In the genomic region with DNA sequence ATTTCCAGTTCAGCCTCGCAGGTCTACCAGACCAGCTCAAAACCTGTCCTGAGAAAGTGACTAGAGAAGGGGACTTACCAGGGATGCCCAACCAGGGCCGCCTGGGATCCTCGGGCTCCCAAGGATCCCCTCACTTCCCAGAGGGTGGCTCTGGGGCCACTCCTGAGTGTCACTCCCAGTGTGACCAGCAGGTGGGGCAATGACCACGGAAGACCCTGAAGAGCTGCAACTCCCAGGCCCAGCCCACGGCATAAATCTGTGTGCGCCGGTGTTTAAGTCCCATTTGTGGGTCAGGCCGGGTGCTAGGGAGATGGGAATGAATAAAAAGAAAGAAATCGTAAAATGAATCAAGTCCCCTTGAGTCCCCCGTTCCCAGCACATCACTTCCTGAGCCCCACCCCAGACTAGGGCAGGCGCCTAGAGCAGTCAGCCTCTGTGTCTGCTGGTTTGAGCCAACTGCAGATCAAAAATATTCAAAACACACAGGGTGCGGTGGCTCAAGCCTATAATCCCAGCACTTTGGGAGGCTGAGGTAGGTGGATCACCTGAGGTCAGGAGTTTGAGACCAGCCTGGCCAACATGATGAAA, we compare ENCODE assay signal across 9 cellular contexts. TPM values are rescaled to one million over a fixed set of nuclear protein-coding genes. Genes with fewer than 3 reads are reported as not detected.
DNase-seq lines count a peak whose midpoint lies in the region; ATAC-seq and TF ChIP-seq lines count a peak whose summit lies in the region.
"Had no signal": no experiment of that assay in that cellular context is flagged by ENCODE, and none has a peak within 500 bp of the region (broad histone marks: within the 10 kb centered on the region; RNA-seq: fewer than 3 reads in every experiment).

No MANE protein-coding gene starts in this region.

- peaks cover 16% of the 10 kb centered on the region for H3K36me3 ChIP-seq in OCI-LY1 (ENCODE audit: insufficient read depth, low read length)

- no peak overlapping the region for H3K9ac ChIP-seq in OCI-LY1 (ENCODE audit: low read length)

- H3K27me3 ChIP-seq in OCI-LY1 (ENCODE audit: insufficient read depth, low read length), result peaks cover 9% of the 10 kb centered on the region

- ATAC-seq in esophagus mucosa, result peak; percentile 68
- ATAC-seq in natural killer cell treated with Interleukin-12 subunit alpha and Interleukin-12 subunit beta and Interleukin-15 and Interleukin-18, amount 100 ng/mL, for 72 hours, result peak; percentile 71 to 84
- ATAC-seq in GM21423 (IDR thresholded peaks at IDR 0.05; ENCODE audit: unreplicated experiment), result no peak

- H3F3A ChIP-seq in OCI-LY1 (ENCODE audit: insufficient read depth, low read length), result no peaks in the 10 kb centered on the region; the same call in 1 of the 2 replicates

- no peak overlapping the region for H2AFZ ChIP-seq in OCI-LY1 (ENCODE audit: low read length)

- TF ChIP-seq CTCF in OCI-LY1 (IDR thresholded peaks at IDR 0.05; ENCODE audit: low read length), result peak; percentile 88

- peak overlapping the region; percentile 42 for H3K4me3 Mint-ChIP-seq in natural killer cell treated with Interleukin-12 subunit alpha and Interleukin-12 subunit beta and Interleukin-15 and Interleukin-18, amount 100 ng/mL, for 72 hours
- H3K4me3 Mint-ChIP-seq in stimulated activated naive CD8-positive, alpha-beta T cell treated with anti-CD3 and anti-CD28 coated beads, Interleukin-15, Interleukin-2, amounts not matched to agents 100 ng/mL and 50 ng/mL, for 24 hours, result peak overlapping the region; percentile 37

- H3K27ac Mint-ChIP-seq in natural killer cell treated with Interleukin-12 subunit alpha and Interleukin-12 subunit beta and Interleukin-15 and Interleukin-18, amount 100 ng/mL, for 72 hours, result peak overlapping the region; percentile 48 to 57
- H3K27ac Mint-ChIP-seq in stimulated activated naive CD8-positive, alpha-beta T cell treated with anti-CD3 and anti-CD28 coated beads, Interleukin-15, Interleukin-2, amounts not matched to agents 100 ng/mL and 50 ng/mL, for 24 hours, result peak overlapping the region; percentile 82

- H3K4me1 ChIP-seq in OCI-LY1 (ENCODE audit: insufficient read depth, low read length, severe bottlenecking), result peaks cover 28% of the 10 kb centered on the region

- peaks cover 0 to 4% of the 10 kb centered on the region in 2 donors for H3K27me3 Mint-ChIP-seq in natural killer cell treated with Interleukin-12 subunit alpha and Interleukin-12 subunit beta and Interleukin-15 and Interleukin-18, amount 100 ng/mL, for 72 hours
- H3K27me3 Mint-ChIP-seq in stimulated activated naive CD8-positive, alpha-beta T cell treated with anti-CD3 and anti-CD28 coated beads, Interleukin-15, Interleukin-2, amounts not matched to agents 100 ng/mL and 50 ng/mL, for 24 hours, result no peaks in the 10 kb centered on the region

- H3K4me2 ChIP-seq in OCI-LY1 (ENCODE audit: low read length), result no peak overlapping the region

- H4K20me1 ChIP-seq in OCI-LY1 (ENCODE audit: insufficient read depth, low read length), result no peaks in the 10 kb centered on the region

- H3K4me1 Mint-ChIP-seq in natural killer cell treated with Interleukin-12 subunit alpha and Interleukin-12 subunit beta and Interleukin-15 and Interleukin-18, amount 100 ng/mL, for 72 hours (ENCODE audit: low read depth in 2 of 2), result peaks cover 44% of the 10 kb centered on the region in 2 donors
- peaks cover 91% of the 10 kb centered on the region for H3K4me1 Mint-ChIP-seq in stimulated activated naive CD8-positive, alpha-beta T cell treated with anti-CD3 and anti-CD28 coated beads, Interleukin-15, Interleukin-2, amounts not matched to agents 100 ng/mL and 50 ng/mL, for 24 hours (ENCODE audit: low read depth)

- H3K9me3 ChIP-seq in OCI-LY1 (ENCODE audit: low read length), result no peaks in the 10 kb centered on the region

- DNase-seq in DMS114 treated with DMSO at 0.1 percent for 48 hours (lab: John Stamatoyannopoulos, UW; ENCODE audit: unreplicated experiment) (peak; percentile 43), HT1080 (ENCODE audit: low read depth) (peak; percentile 57), activated T-cell treated with anti-CD3 and anti-CD28 coated beads for 1 hour (ENCODE audit: low read depth) (peak; percentile 77)
- DNase-seq in natural killer cell treated with Interleukin-12 subunit alpha and Interleukin-12 subunit beta and Interleukin-15 and Interleukin-18, amount 100 ng/mL, for 72 hours (ENCODE audit: low spot score), result peak; percentile 81

- H3K9me3 Mint-ChIP-seq in natural killer cell treated with Interleukin-12 subunit alpha and Interleukin-12 subunit beta and Interleukin-15 and Interleukin-18, amount 100 ng/mL, for 72 hours, result no peaks in the 10 kb centered on the region
- no peaks in the 10 kb centered on the region for H3K9me3 Mint-ChIP-seq in stimulated activated naive CD8-positive, alpha-beta T cell treated with anti-CD3 and anti-CD28 coated beads, Interleukin-15, Interleukin-2, amounts not matched to agents 100 ng/mL and 50 ng/mL, for 24 hours

- H3K79me2 ChIP-seq in OCI-LY1 (ENCODE audit: insufficient read depth, low read length), result no peaks in the 10 kb centered on the region

- H3K4me3 ChIP-seq in OCI-LY1 (ENCODE audit: low read depth, low read length, poor library complexity, severe bottlenecking), result no peak overlapping the region

- H3K36me3 Mint-ChIP-seq in natural killer cell treated with Interleukin-12 subunit alpha and Interleukin-12 subunit beta and Interleukin-15 and Interleukin-18, amount 100 ng/mL, for 72 hours, result peaks cover 3% of the 10 kb centered on the region
- H3K36me3 Mint-ChIP-seq in stimulated activated naive CD8-positive, alpha-beta T cell treated with anti-CD3 and anti-CD28 coated beads, Interleukin-15, Interleukin-2, amounts not matched to agents 100 ng/mL and 50 ng/mL, for 24 hours (ENCODE audit: low read depth), result peaks cover 31% of the 10 kb centered on the region

- H3K27ac ChIP-seq in OCI-LY1 (ENCODE audit: low read depth, low read length, poor library complexity, severe bottlenecking), result no peak overlapping the region

- H3K9me2 ChIP-seq in OCI-LY1 (ENCODE audit: low read depth, low read length), result no peaks in the 10 kb centered on the region

RNA-seq across cellular contexts. Expression of a gene that starts 10.7 kb away (rescaled TPM):
- total RNA-seq in HT1080 (2014; rRNA removed; shearing (Covaris generic)), result 1.7 and 1.8 TPM in 2 replicates
- 1.8 and 1.9 TPM in 2 replicates for polyA plus RNA-seq in HT1080 (2015; cell fraction: cytosol; rRNA removed)
- polyA plus RNA-seq in HT1080 (2015; cell fraction: nucleus; rRNA removed), result 5.1 and 7.7 TPM in 2 replicates
- 0.12 TPM for total RNA-seq in esophagus mucosa
- total RNA-seq in natural killer cell treated with Interleukin-12 subunit alpha and Interleukin-12 subunit beta and Interleukin-15 and Interleukin-18, amount 100 ng/mL, for 72 hours, result 1 to 10 TPM in 1 of 2 donors, under 1 TPM in 1; 0.31 to 1.7 TPM

RNA-seq across cellular contexts. Expression of a gene that starts 13.1 kb away (rescaled TPM):
- total RNA-seq in HT1080 (2014; rRNA removed; shearing (Covaris generic)), result 173 and 213 TPM in 2 replicates
- polyA plus RNA-seq in HT1080 (2015; cell fraction: cytosol; rRNA removed), result 357 and 402 TPM in 2 replicates
- 151 and 167 TPM in 2 replicates for polyA plus RNA-seq in HT1080 (2015; cell fraction: nucleus; rRNA removed)
- 109 TPM for total RNA-seq in esophagus mucosa
- 100 to 1,000 TPM; 305 to 309 TPM for total RNA-seq in natural killer cell treated with Interleukin-12 subunit alpha and Interleukin-12 subunit beta and Interleukin-15 and Interleukin-18, amount 100 ng/mL, for 72 hours

RNA-seq across cellular contexts. Expression of a gene that starts 21.8 kb away (rescaled TPM):
- total RNA-seq in HT1080 (2014; rRNA removed; shearing (Covaris generic)), result not detected in 2 replicates
- polyA plus RNA-seq in HT1080 (2015; cell fraction: cytosol; rRNA removed), result not detected in 2 replicates
- not detected in 2 replicates for polyA plus RNA-seq in HT1080 (2015; cell fraction: nucleus; rRNA removed)
- not detected for total RNA-seq in esophagus mucosa
- 1 to 10 TPM in 1 of 2 donors, not detected in 1; 3.0 TPM for total RNA-seq in natural killer cell treated with Interleukin-12 subunit alpha and Interleukin-12 subunit beta and Interleukin-15 and Interleukin-18, amount 100 ng/mL, for 72 hours
- polyA plus RNA-seq: adipose tissue had no signal

RNA-seq across cellular contexts. Expression of a gene that starts 46.8 kb away (rescaled TPM):
- total RNA-seq in HT1080 (2014; rRNA removed; shearing (Covaris generic)), result 0.60 and 1.1 TPM in 2 replicates
- 0.69 and 1.1 TPM in 2 replicates for polyA plus RNA-seq in HT1080 (2015; cell fraction: cytosol; rRNA removed)
- 0.64 and 0.73 TPM in 2 replicates for polyA plus RNA-seq in HT1080 (2015; cell fraction: nucleus; rRNA removed)
- total RNA-seq in esophagus mucosa, result 0.32 TPM
- under 1 TPM in 1 of 2 donors, not detected in 1; 0.36 TPM for total RNA-seq in natural killer cell treated with Interleukin-12 subunit alpha and Interleukin-12 subunit beta and Interleukin-15 and Interleukin-18, amount 100 ng/mL, for 72 hours
